ENCODE assay signal across 14 cellular contexts in the genomic region with DNA sequence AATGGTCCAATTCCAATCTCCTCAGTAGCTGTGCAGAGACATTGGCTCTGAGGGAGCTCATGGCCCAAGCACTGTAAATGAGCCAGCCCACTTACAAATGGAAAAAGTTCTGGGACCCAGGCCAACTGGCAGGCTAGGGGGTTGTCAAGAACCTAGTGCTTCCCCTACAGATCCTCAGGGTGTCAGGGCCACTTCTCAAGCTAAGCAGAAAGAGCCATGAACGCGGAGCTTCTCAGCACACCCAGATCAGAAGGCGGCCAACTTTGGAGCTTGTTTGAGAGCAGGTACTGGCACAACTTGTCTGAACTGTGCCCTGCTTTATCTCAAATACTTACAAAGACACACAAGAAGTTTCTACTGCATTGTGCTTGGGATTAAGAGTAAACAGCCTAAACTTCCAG. TPM values are rescaled to one million over a fixed set of nuclear protein-coding genes. Genes with fewer than 3 reads are reported as not detected.
DNase-seq lines count a peak whose midpoint lies in the region; ATAC-seq and TF ChIP-seq lines count a peak whose summit lies in the region.
"Had no signal": no experiment of that assay in that cellular context is flagged by ENCODE, and none has a peak within 500 bp of the region (broad histone marks: within the 10 kb centered on the region; RNA-seq: fewer than 3 reads in every experiment).

No MANE protein-coding gene starts in this region.

- H3K36me3 ChIP-seq in colonic mucosa, result no peaks in the 10 kb centered on the region
- no peaks in the 10 kb centered on the region for H3K36me3 ChIP-seq in skeletal muscle tissue (ENCODE audit: control insufficient read depth in 3 of 3, insufficient read depth in 3 of 3, low read length in 3 of 3)

- no peak for TF ChIP-seq CTCF in colonic mucosa (IDR thresholded peaks at IDR 0.05)

- no peak overlapping the region for H3K27ac ChIP-seq in colonic mucosa
- H3K27ac ChIP-seq in skeletal muscle tissue (ENCODE audit: low read depth, low read length), result peak overlapping the region; percentile 10

- no peak overlapping the region for H3K9ac ChIP-seq in colonic mucosa (ENCODE audit: low read depth in 2 of 2, low read length in 2 of 2)
- peak overlapping the region in 1 of 3 donors; percentile 34 for H3K9ac ChIP-seq in skeletal muscle tissue (ENCODE audit: low read depth in 1 of 3, low read length in 3 of 3)

- intact Hi-C loops in colonic mucosa (cut with DNase I), result loop anchor here (10.0 kb wide), 1 partner anchor 47 kb away; no protein-coding TSS in a partner anchor

- H3K27me3 ChIP-seq in colonic mucosa (no peaks in the 10 kb centered on the region), skeletal muscle tissue (ENCODE audit: control insufficient read depth in 3 of 3, insufficient read depth in 3 of 3, low read length in 3 of 3) (no peaks in the 10 kb centered on the region)

- H3K4me3 ChIP-seq in colonic mucosa (no peak overlapping the region), skeletal muscle tissue (ENCODE audit: low read length in 3 of 3) (no peak overlapping the region)

- ATAC-seq in GM18498 (IDR thresholded peaks at IDR 0.05; ENCODE audit: unreplicated experiment), result no peak
- ATAC-seq: stimulated activated naive CD8-positive, alpha-beta T cell treated with anti-CD3 and anti-CD28 coated beads, Interleukin-15, amount 100 ng/mL, for 72 hours had no signal

- H3K4me1 ChIP-seq in colonic mucosa (no peaks in the 10 kb centered on the region), skeletal muscle tissue (ENCODE audit: control insufficient read depth in 3 of 3, insufficient read depth in 3 of 3, low read length in 3 of 3) (peaks cover 25 to 44% (median 40%) of the 10 kb centered on the region in 3 donors)

- H3K9me3 ChIP-seq in colonic mucosa (no peaks in the 10 kb centered on the region), skeletal muscle tissue (ENCODE audit: control insufficient read depth in 3 of 3, low read length in 3 of 3) (no peaks in the 10 kb centered on the region)

- peak; percentile 71 for DNase-seq in NCI-H1092 treated with DMSO at 0.1 percent for 48 hours (lab: John Stamatoyannopoulos, UW)
- peak; percentile 69 for DNase-seq in colonic mucosa
- DNase-seq in iris pigment epithelial cell (ENCODE audit: low read depth), result peak; percentile 73
- DNase-seq in iPS-NIHi11 (ENCODE audit: low spot score), result no peak
- no peak for DNase-seq in DMS153 (lab: John Stamatoyannopoulos, UW)
- DNase-seq in activated CD8-positive, alpha-beta memory T cell treated with anti-CD3 and anti-CD28 coated beads, Interleukin-2, amount 50 U/mL, for 4 hours, result no peak
- DNase-seq: activated T-cell treated with anti-CD3 and anti-CD28 coated beads, Interleukin-2, amount 50 U/mL, for 48 hours; CD4-positive, alpha-beta T cell; effector CD4-positive, alpha-beta T cell; Kasumi-1; stimulated activated CD4-positive, alpha-beta T cell treated with anti-CD3 and anti-CD28 coated beads, Interleukin-15, amount 100 ng/mL, for 24 hours; stimulated activated naive CD8-positive, alpha-beta T cell treated with anti-CD3 and anti-CD28 coated beads, Interleukin-15, amount 100 ng/mL, for 72 hours had no signal

RNA-seq across cellular contexts. Expression of a gene that starts 17.5 kb away (rescaled TPM):
- total RNA-seq in colonic mucosa (10 to 100 TPM; 43.8 to 54.8 TPM), skeletal muscle tissue (65.2 TPM)

Comparison
In these comparisons a context has a peak if more than half of its experiments do, and no peak if none do; other contexts are left out.
1. DNase-seq: peak in NCI-H1092 treated with DMSO at 0.1 percent for 48 hours (single experiment), colonic mucosa (single experiment) and iris pigment epithelial cell (single experiment); none in iPS-NIHi11 (single experiment), DMS153 (single experiment) and activated CD8-positive, alpha-beta memory T cell treated with anti-CD3 and anti-CD28 coated beads, Interleukin-2, amount 50 U/mL, for 4 hours (single experiment).